21 cellular contexts compared by ENCODE assay signal in genomic region chr19:18949858-18950257, GRCh38. TPM values are rescaled to one million over a fixed set of nuclear protein-coding genes. Genes with fewer than 3 reads are reported as not detected.
"Had no signal": no experiment of that assay in that cellular context is flagged by ENCODE, and none has a peak within 500 bp of the region (broad histone marks: within the 10 kb centered on the region; RNA-seq: fewer than 3 reads in every experiment).

No MANE protein-coding gene starts in this region.

- H3K27me3 ChIP-seq: SJCRH30 had no signal

- H3K4me1 ChIP-seq: SJCRH30 had no signal

- H3K4me3 ChIP-seq: SJCRH30 had no signal

- H3K9me3 ChIP-seq: SJCRH30 had no signal

- H3K27ac ChIP-seq: SJCRH30 had no signal

- ATAC-seq: Panc1, PC-3, Right ventricle myocardium inferior, SK-N-SH treated with all-trans-retinoic acid at 6 μM for 48 hours had no signal

- DNase-seq: IMR-90, NCI-H1092, NCI-H1105 treated with DMSO at 0.1 percent for 48 hours, NCI-H1417 treated with DMSO at 0.1 percent for 48 hours, NCI-H146, NCI-H1694 treated with DMSO at 0.1 percent for 48 hours, NCI-H1930, NCI-H2081, NCI-H2107, NCI-H2227 treated with DMSO at 0.1 percent for 48 hours, NCI-H524, NCI-H526 treated with DMSO at 0.1 percent for 48 hours, NCI-H748 treated with DMSO at 0.1 percent for 48 hours, PC-3, SHP77 treated with DMSO at 0.1 percent for 48 hours, SJCRH30 had no signal

- H3K36me3 ChIP-seq: SJCRH30 had no signal

RNA-seq across cellular contexts. Expression of gene CERS1, which starts 53.9 kb away (rescaled TPM):
- total RNA-seq: HT-29, MCF 10A had no signal
